ENCODE assay signal across 9 cellular contexts in the genomic region with DNA sequence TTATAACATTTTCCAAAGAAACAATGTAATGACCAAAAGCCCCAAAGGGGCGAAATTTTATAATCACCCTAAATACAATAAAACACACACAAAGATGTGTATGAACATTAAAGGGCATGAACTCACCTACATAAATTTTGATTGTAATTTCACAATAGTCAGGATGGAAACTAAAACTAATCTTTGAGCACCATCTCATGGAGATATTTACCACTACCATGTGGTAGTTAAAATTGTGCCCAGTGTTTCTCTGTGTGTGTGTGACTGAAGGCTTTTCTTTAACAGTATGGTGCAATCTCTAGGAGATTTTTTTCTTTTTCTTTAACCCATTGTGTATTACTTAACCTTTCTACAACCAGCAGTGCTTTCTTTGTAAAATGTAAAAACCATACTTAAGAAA. TPM values are rescaled to one million over a fixed set of nuclear protein-coding genes. Genes with fewer than 3 reads are reported as not detected.
DNase-seq lines count a peak whose midpoint lies in the region; ATAC-seq, FAIRE-seq and TF ChIP-seq lines count a peak whose summit lies in the region.
"Had no signal": no experiment of that assay in that cellular context is flagged by ENCODE, and none has a peak within 500 bp of the region (broad histone marks: within the 10 kb centered on the region; RNA-seq: fewer than 3 reads in every experiment).

No MANE protein-coding gene starts in this region.

- FAIRE-seq in bronchial epithelial cell (lab: Jason Lieb, UNC): no peak

- H3K27ac ChIP-seq in mesenchymal stem cell (ENCODE audit: low read length, poor library complexity, severe bottlenecking): no peak overlapping the region

- DNase-seq in NCI-H2196 (lab: John Stamatoyannopoulos, UW; ENCODE audit: unreplicated experiment): peak; percentile 66
- peak; percentile 45 for DNase-seq in bronchial epithelial cell (ENCODE audit: low read depth)
- peak; percentile 73 for DNase-seq in mesenchymal stem cell

- H2AFZ ChIP-seq in mesenchymal stem cell (ENCODE audit: low read depth, low read length): no peak overlapping the region

- no peaks in the 10 kb centered on the region for H3K79me1 ChIP-seq in mesenchymal stem cell (replicated peaks; ENCODE audit: low read length, poor library complexity, severe bottlenecking)

- H2BK15ac ChIP-seq in mesenchymal stem cell (ENCODE audit: low read depth, poor library complexity, severe bottlenecking): no peak overlapping the region

- H4K91ac ChIP-seq in mesenchymal stem cell (ENCODE audit: low read length): no peak overlapping the region

- H2BK120ac ChIP-seq in mesenchymal stem cell (ENCODE audit: low read depth, low read length): no peak overlapping the region

- H3K4me3 ChIP-seq in bronchial epithelial cell (ENCODE audit: low read depth, low read length) (no peak overlapping the region), mesenchymal stem cell (ENCODE audit: insufficient read depth in 1 of 2, low read depth in 1 of 2, low read length in 2 of 2) (no peak overlapping the region)

- no peak overlapping the region for H2BK12ac ChIP-seq in mesenchymal stem cell (ENCODE audit: low read length in 2 of 2)

- H2AK5ac ChIP-seq in mesenchymal stem cell (ENCODE audit: low read length, severe bottlenecking): no peak overlapping the region

- H3K18ac ChIP-seq in mesenchymal stem cell (ENCODE audit: low read depth in 1 of 2, low read length in 2 of 2): no peak overlapping the region

- no peak overlapping the region for H3K4ac ChIP-seq in mesenchymal stem cell (ENCODE audit: low read depth in 1 of 2, low read length in 2 of 2)

- no CpG with 5 or more reads among the region's 1 CpG for WGBS in mesenchymal stem cell

- no peaks in the 10 kb centered on the region for H3K36me3 ChIP-seq in bronchial epithelial cell (ENCODE audit: control insufficient read depth, insufficient read depth, low read length)
- H3K36me3 ChIP-seq in mesenchymal stem cell (ENCODE audit: control insufficient read depth in 1 of 2, insufficient read depth in 2 of 2, low read depth in 1 of 2, low read length in 2 of 2): no peaks in the 10 kb centered on the region

- H3K9ac ChIP-seq in mesenchymal stem cell (ENCODE audit: low read length): no peak overlapping the region

- no peak overlapping the region for H3K23ac ChIP-seq in mesenchymal stem cell (ENCODE audit: low read length in 2 of 2)

- no peak overlapping the region for H2BK5ac ChIP-seq in mesenchymal stem cell (ENCODE audit: low read depth, low read length, poor library complexity, severe bottlenecking)

- no peak overlapping the region for H3K14ac ChIP-seq in mesenchymal stem cell (ENCODE audit: low read length in 2 of 2)

- H3K9me3 ChIP-seq in mesenchymal stem cell (ENCODE audit: control insufficient read depth, low read length): no peaks in the 10 kb centered on the region

- H4K8ac ChIP-seq in mesenchymal stem cell (ENCODE audit: low read length): no peak overlapping the region

- H3K4me2 ChIP-seq in mesenchymal stem cell (ENCODE audit: low read length, poor library complexity, severe bottlenecking): no peak overlapping the region

- ATAC-seq in HG03520 (IDR thresholded peaks at IDR 0.05; ENCODE audit: unreplicated experiment) (no peak), GM19467 (IDR thresholded peaks at IDR 0.05; ENCODE audit: unreplicated experiment) (no peak), HG02852 (IDR thresholded peaks at IDR 0.05; ENCODE audit: unreplicated experiment) (no peak), GM19328 (IDR thresholded peaks at IDR 0.05; ENCODE audit: unreplicated experiment) (no peak)

- H3K27me3 ChIP-seq in bronchial epithelial cell (ENCODE audit: control insufficient read depth, insufficient read depth, low read length) (no peaks in the 10 kb centered on the region), mesenchymal stem cell (ENCODE audit: control insufficient read depth in 1 of 2, insufficient read depth in 1 of 2, low read length in 2 of 2) (no peaks in the 10 kb centered on the region)

- H3K4me1 ChIP-seq in mesenchymal stem cell (ENCODE audit: control insufficient read depth, insufficient read depth, low read depth, low read length): no peaks in the 10 kb centered on the region

- TF ChIP-seq CTCF in GM12872 (IDR thresholded peaks at IDR 0.05; ENCODE audit: insufficient read depth, low read depth, low read length): peak; percentile 17; the same call in 1 of the 3 replicates
- TF ChIP-seq CTCF in bronchial epithelial cell (IDR thresholded peaks at IDR 0.05; ENCODE audit: insufficient read depth, low read length, severe bottlenecking): peak; percentile 22

RNA-seq across cellular contexts. Expression of a gene that starts 19.7 kb away (rescaled TPM):
- total RNA-seq in bronchial epithelial cell: not detected in 2 replicates
- 0.15 TPM for polyA plus RNA-seq in mesenchymal stem cell (2013, experiment 1 of 2)
- 0.11 TPM for polyA plus RNA-seq in mesenchymal stem cell (2013, experiment 2 of 2)
- total RNA-seq: pulmonary artery endothelial cell had no signal

RNA-seq across cellular contexts. Expression of a gene that starts 53.0 kb away (rescaled TPM):
- total RNA-seq in bronchial epithelial cell: 46.1 and 47.1 TPM in 2 replicates
- polyA plus RNA-seq in mesenchymal stem cell (2013, experiment 1 of 2): 25.0 TPM
- 24.7 TPM for polyA plus RNA-seq in mesenchymal stem cell (2013, experiment 2 of 2)
